10 cellular contexts compared by ENCODE assay signal in genomic region chr20:44153636-44154043, GRCh38. TPM values are rescaled to one million over a fixed set of nuclear protein-coding genes. Genes with fewer than 3 reads are reported as not detected.
DNase-seq lines count a peak whose midpoint lies in the region; ATAC-seq and TF ChIP-seq lines count a peak whose summit lies in the region.
"Had no signal": no experiment of that assay in that cellular context is flagged by ENCODE, and none has a peak within 500 bp of the region (broad histone marks: within the 10 kb centered on the region; RNA-seq: fewer than 3 reads in every experiment).

No MANE protein-coding gene starts in this region.

- H3K36me3 ChIP-seq in SJSA1 (peaks cover 53% of the 10 kb centered on the region), esophagus muscularis mucosa (peaks cover 0 to 3% (median 2%) of the 10 kb centered on the region in 4 donors), Peyer's patch (no peaks in the 10 kb centered on the region)

- H3K4me3 ChIP-seq in SJSA1 (no peak overlapping the region), esophagus muscularis mucosa (peak overlapping the region in 2 of 4 donors; percentile 2 to 7), Peyer's patch (no peak overlapping the region)

- TF ChIP-seq POLR2A in esophagus muscularis mucosa (IDR thresholded peaks at IDR 0.05; ENCODE audit: low read depth) (no peak), Peyer's patch (IDR thresholded peaks at IDR 0.05) (no peak)

- no peaks in the 10 kb centered on the region for H3K9me3 ChIP-seq in SJSA1 (replicated peaks)
- no peaks in the 10 kb centered on the region for H3K9me3 ChIP-seq in esophagus muscularis mucosa
- H3K9me3 ChIP-seq in Peyer's patch, result no peaks in the 10 kb centered on the region

- ATAC-seq in activated CD4-positive, CD25-positive, alpha-beta regulatory T cell treated with anti-CD3 and anti-CD28 coated beads, Interleukin-2, amount 50 U/mL, for 24 hours, result peak; percentile 30 to 32

- 28% methylated on average over 2 of the region's 6 CpGs for WGBS in esophagus muscularis mucosa

- TF ChIP-seq CTCF in esophagus muscularis mucosa (IDR thresholded peaks at IDR 0.05) (peak in 1 of 3 experiments; percentile 4), Peyer's patch (IDR thresholded peaks at IDR 0.05) (no peak)

- DNase-seq in activated CD4-positive, CD25-positive, alpha-beta regulatory T cell treated with anti-CD3 and anti-CD28 coated beads, Interleukin-2, amount 50 U/mL, for 72 hours, result no peak
- peak in 1 of 2 experiments; percentile 42 for DNase-seq in SJSA1 (ENCODE audit: low read depth in 1 of 2, low spot score in 2 of 2)
- no peak for DNase-seq in esophagus muscularis mucosa (ENCODE audit: extremely low spot score)
- peak; percentile 13 for DNase-seq in renal cortical epithelial cell (ENCODE audit: low read depth)
- no peak for DNase-seq in Peyer's patch
- no peak for DNase-seq in retina
- no peak for DNase-seq in NCI-H1417 (lab: John Stamatoyannopoulos, UW)
- DNase-seq: 8988T, nucleus accumbens had no signal

- intact Hi-C loops in esophagus muscularis mucosa (cut with DNase I), result no loop called here

- no peak for TF ChIP-seq EP300 in esophagus muscularis mucosa (IDR thresholded peaks at IDR 0.05)

- H3K27me3 ChIP-seq in SJSA1 (replicated peaks) (no peaks in the 10 kb centered on the region), esophagus muscularis mucosa (no peaks in the 10 kb centered on the region), Peyer's patch (no peaks in the 10 kb centered on the region)

- H3K4me1 ChIP-seq in SJSA1 (replicated peaks) (peaks cover 28% of the 10 kb centered on the region), esophagus muscularis mucosa (peaks cover 36 to 98% (median 75%) of the 10 kb centered on the region in 4 donors), Peyer's patch (no peaks in the 10 kb centered on the region)

- H3K27ac ChIP-seq in SJSA1, result peak overlapping the region; percentile 71
- H3K27ac ChIP-seq in esophagus muscularis mucosa (replicated peaks in 1 of 4), result peak overlapping the region; percentile 85 to 95 (median 92)
- H3K27ac ChIP-seq in Peyer's patch, result peak overlapping the region in 2 of 4 donors; percentile 39 to 76

RNA-seq across cellular contexts. Expression of gene JPH2, which starts 33.3 kb away (rescaled TPM):
- 19.1 and 21.7 TPM in 2 replicates for total RNA-seq in SJSA1 (2014; rRNA removed; shearing (Covaris generic))
- total RNA-seq in esophagus muscularis mucosa (100 to 1,000 TPM; 187 to 441 (median 295) TPM), renal cortical epithelial cell (8.5 and 11.6 TPM in 2 replicates), Peyer's patch (1 to 10 TPM; 1.2 to 8.0 (median 4.2) TPM)

RNA-seq across cellular contexts. Expression of gene OSER1, which starts 56.9 kb away (rescaled TPM):
- total RNA-seq in SJSA1 (2014; rRNA removed; shearing (Covaris generic)), result 33.8 and 58.7 TPM in 2 replicates
- total RNA-seq in esophagus muscularis mucosa (10 to 100 TPM; 45.2 to 94.4 (median 71.0) TPM), renal cortical epithelial cell (36.5 and 39.8 TPM in 2 replicates), Peyer's patch (10 to 100 TPM; 37.6 to 55.3 (median 38.2) TPM)
